ENCODE assay signal across 8 cellular contexts in genomic region chr10:58282615-58283014, GRCh38. TPM values are rescaled to one million over a fixed set of nuclear protein-coding genes. Genes with fewer than 3 reads are reported as not detected.
DNase-seq lines count a peak whose midpoint lies in the region; ATAC-seq and FAIRE-seq lines count a peak whose summit lies in the region.

No MANE protein-coding gene starts in this region.

- ATAC-seq in GM19463 (IDR thresholded peaks at IDR 0.05; ENCODE audit: unreplicated experiment) = peak; percentile 97
- ATAC-seq in HG03378 (IDR thresholded peaks at IDR 0.05; ENCODE audit: unreplicated experiment) = peak; percentile 99

- H3K27ac Mint-ChIP-seq in CD4-positive, alpha-beta memory T cell = peak overlapping the region; percentile 30 to 95 (median 84)
- H3K27ac Mint-ChIP-seq in activated T-helper 2 cell treated with anti-CD3 and anti-CD28 coated beads, Interferon-gamma antibody, Interleukin-2, Interleukin-4, amounts not matched to agents 10 μg/mL and 5 μg/mL and 100 μg/mL, durations not matched to agents 14 hours and 24 hours and 36 hours = peak overlapping the region; percentile 1

- POLR2A ChIA-PET in CD4-positive, alpha-beta memory T cell (lab: Charles Lee; ENCODE audit: partially characterized antibody) = interaction anchor here (0.7 kb wide), 1 partner anchor 14 kb away, joined by 4 read pairs; the partner anchor contains the start of gene CISD1

- H3K4me1 Mint-ChIP-seq in CD4-positive, alpha-beta memory T cell = peaks cover 13 to 21% (median 14%) of the 10 kb centered on the region in 4 donors
- peaks cover 31% of the 10 kb centered on the region for H3K4me1 Mint-ChIP-seq in activated T-helper 2 cell treated with anti-CD3 and anti-CD28 coated beads, Interferon-gamma antibody, Interleukin-2, Interleukin-4, amounts not matched to agents 10 μg/mL and 5 μg/mL and 100 μg/mL, durations not matched to agents 14 hours and 24 hours and 36 hours (ENCODE audit: low read depth)

- H3K27me3 ChIP-seq in CD4-positive, alpha-beta memory T cell (ENCODE audit: insufficient read depth, low read length) = no peaks in the 10 kb centered on the region

- no peaks in the 10 kb centered on the region for H3K27me3 Mint-ChIP-seq in CD4-positive, alpha-beta memory T cell
- H3K27me3 Mint-ChIP-seq in activated T-helper 2 cell treated with anti-CD3 and anti-CD28 coated beads, Interferon-gamma antibody, Interleukin-2, Interleukin-4, amounts not matched to agents 10 μg/mL and 5 μg/mL and 100 μg/mL, durations not matched to agents 14 hours and 24 hours and 36 hours (ENCODE audit: low read depth) = no peaks in the 10 kb centered on the region

- intact Hi-C loops in CD4-positive, alpha-beta memory T cell (cut with micrococcal nuclease) = loop anchor here (1.0 kb wide), 1 partner anchor 17 kb away; no protein-coding TSS in a partner anchor
- intact Hi-C loops in activated T-helper 2 cell treated with anti-CD3 and anti-CD28 coated beads, Interferon-gamma antibody, Interleukin-2, Interleukin-4, amounts not matched to agents 10 μg/mL and 5 μg/mL and 100 μg/mL, durations not matched to agents 14 hours and 24 hours and 36 hours (cut with micrococcal nuclease) = loop anchor here (1.0 to 10.0 kb wide), 7 partner anchors 9 to 1600 kb away; partner anchors contain the start of genes BICC1, CISD1, TFAM and UBE2D1

- H3K4me1 ChIP-seq in CD4-positive, alpha-beta memory T cell (ENCODE audit: insufficient read depth, low read length) = peaks cover 13% of the 10 kb centered on the region

- FAIRE-seq in RCC 7860 (lab: Jason Lieb, UNC) = no peak

- CTCF ChIA-PET in CD4-positive, alpha-beta memory T cell (lab: Charles Lee; ENCODE audit: partially characterized antibody) = interaction anchor here (1.0 kb wide), 1 partner anchor 17 kb away, joined by 5 read pairs; no protein-coding TSS in a partner anchor

- peaks cover 3 to 8% of the 10 kb centered on the region in 2 donors for H3K36me3 Mint-ChIP-seq in CD4-positive, alpha-beta memory T cell
- H3K36me3 Mint-ChIP-seq in activated T-helper 2 cell treated with anti-CD3 and anti-CD28 coated beads, Interferon-gamma antibody, Interleukin-2, Interleukin-4, amounts not matched to agents 10 μg/mL and 5 μg/mL and 100 μg/mL, durations not matched to agents 14 hours and 24 hours and 36 hours (ENCODE audit: low read depth) = peaks cover 35% of the 10 kb centered on the region

- peak overlapping the region; percentile 38 for H3K27ac ChIP-seq in CD4-positive, alpha-beta memory T cell (ENCODE audit: low read depth, low read length)

- H3K4me3 Mint-ChIP-seq in CD4-positive, alpha-beta memory T cell = peak overlapping the region; percentile 21 to 78 (median 46)
- H3K4me3 Mint-ChIP-seq in activated T-helper 2 cell treated with anti-CD3 and anti-CD28 coated beads, Interferon-gamma antibody, Interleukin-2, Interleukin-4, amounts not matched to agents 10 μg/mL and 5 μg/mL and 100 μg/mL, durations not matched to agents 14 hours and 24 hours and 36 hours (ENCODE audit: low read depth) = peak overlapping the region; percentile 38

- no peaks in the 10 kb centered on the region for H3K36me3 ChIP-seq in CD4-positive, alpha-beta memory T cell (ENCODE audit: insufficient read depth, low read length)

- H3K4me3 ChIP-seq in CD4-positive, alpha-beta memory T cell (ENCODE audit: low read length in 2 of 2) = peak overlapping the region in 1 of 2 donors; percentile 11

- DNase-seq in CD4-positive, alpha-beta memory T cell = peak in 4 of 5 donors; percentile 13 to 65 (median 42)
- peak; percentile 32 for DNase-seq in activated T-helper 2 cell treated with anti-CD3 and anti-CD28 coated beads, Interferon-gamma antibody, Interleukin-2, Interleukin-4, amounts not matched to agents 10 μg/mL and 5 μg/mL and 100 μg/mL, durations not matched to agents 14 hours and 24 hours and 36 hours (ENCODE audit: low spot score)
- DNase-seq in stimulated activated CD4-positive, alpha-beta T cell treated with anti-CD3 and anti-CD28 coated beads, Interleukin-4, amount 100 ng/mL, for 24 hours = peak; percentile 17
- DNase-seq in iPS-NIHi7 (ENCODE audit: extremely low spot score) (no peak), RCC 7860 (ENCODE audit: low spot score) (no peak), LoVo (ENCODE audit: low spot score) (no peak)

- H3K9me3 ChIP-seq in CD4-positive, alpha-beta memory T cell (ENCODE audit: control insufficient read depth in 1 of 2, low read length in 2 of 2) = no peaks in the 10 kb centered on the region

- H3K9me3 Mint-ChIP-seq in CD4-positive, alpha-beta memory T cell = no peaks in the 10 kb centered on the region
- no peaks in the 10 kb centered on the region for H3K9me3 Mint-ChIP-seq in activated T-helper 2 cell treated with anti-CD3 and anti-CD28 coated beads, Interferon-gamma antibody, Interleukin-2, Interleukin-4, amounts not matched to agents 10 μg/mL and 5 μg/mL and 100 μg/mL, durations not matched to agents 14 hours and 24 hours and 36 hours

RNA-seq across cellular contexts. Expression of gene CISD1, which starts 13.7 kb away (rescaled TPM):
- 10 to 100 TPM; 13.7 to 15.8 TPM for total RNA-seq in CD4-positive, alpha-beta memory T cell
- 10 to 100 TPM; 48.9 to 61.1 TPM for polyA plus RNA-seq in CD4-positive, alpha-beta memory T cell
- 39.7 and 43.2 TPM in 2 replicates for total RNA-seq in activated T-helper 2 cell treated with anti-CD3 and anti-CD28 coated beads, Interferon-gamma antibody, Interleukin-2, Interleukin-4, amounts not matched to agents 10 μg/mL and 5 μg/mL and 100 μg/mL, durations not matched to agents 14 hours and 24 hours and 36 hours

RNA-seq across cellular contexts. Expression of gene IPMK, which starts 14.9 kb away (rescaled TPM):
- total RNA-seq in CD4-positive, alpha-beta memory T cell = 1 to 10 TPM; 6.1 to 6.5 TPM
- 1 to 10 TPM; 1.2 to 2.0 TPM for polyA plus RNA-seq in CD4-positive, alpha-beta memory T cell
- 7.5 and 7.7 TPM in 2 replicates for total RNA-seq in activated T-helper 2 cell treated with anti-CD3 and anti-CD28 coated beads, Interferon-gamma antibody, Interleukin-2, Interleukin-4, amounts not matched to agents 10 μg/mL and 5 μg/mL and 100 μg/mL, durations not matched to agents 14 hours and 24 hours and 36 hours

RNA-seq across cellular contexts. Expression of gene UBE2D1, which starts 52.2 kb away (rescaled TPM):
- total RNA-seq in CD4-positive, alpha-beta memory T cell = 10 to 100 TPM; 13.4 to 13.6 TPM
- polyA plus RNA-seq in CD4-positive, alpha-beta memory T cell = 10 to 100 TPM; 20.8 to 23.4 TPM
- total RNA-seq in activated T-helper 2 cell treated with anti-CD3 and anti-CD28 coated beads, Interferon-gamma antibody, Interleukin-2, Interleukin-4, amounts not matched to agents 10 μg/mL and 5 μg/mL and 100 μg/mL, durations not matched to agents 14 hours and 24 hours and 36 hours = 14.8 and 14.9 TPM in 2 replicates

Comparison
In these comparisons a context has a peak if more than half of its experiments do, and no peak if none do; other contexts are left out.
1. DNase-seq: peak in CD4-positive, alpha-beta memory T cell (4 of 5), activated T-helper 2 cell treated with anti-CD3 and anti-CD28 coated beads, Interferon-gamma antibody, Interleukin-2, Interleukin-4, amounts not matched to agents 10 μg/mL and 5 μg/mL and 100 μg/mL, durations not matched to agents 14 hours and 24 hours and 36 hours (single experiment) and stimulated activated CD4-positive, alpha-beta T cell treated with anti-CD3 and anti-CD28 coated beads, Interleukin-4, amount 100 ng/mL, for 24 hours (single experiment); none in iPS-NIHi7 (single experiment), RCC 7860 (single experiment) and LoVo (single experiment).